ENCODE assay signal across 8 cellular contexts in the genomic region with DNA sequence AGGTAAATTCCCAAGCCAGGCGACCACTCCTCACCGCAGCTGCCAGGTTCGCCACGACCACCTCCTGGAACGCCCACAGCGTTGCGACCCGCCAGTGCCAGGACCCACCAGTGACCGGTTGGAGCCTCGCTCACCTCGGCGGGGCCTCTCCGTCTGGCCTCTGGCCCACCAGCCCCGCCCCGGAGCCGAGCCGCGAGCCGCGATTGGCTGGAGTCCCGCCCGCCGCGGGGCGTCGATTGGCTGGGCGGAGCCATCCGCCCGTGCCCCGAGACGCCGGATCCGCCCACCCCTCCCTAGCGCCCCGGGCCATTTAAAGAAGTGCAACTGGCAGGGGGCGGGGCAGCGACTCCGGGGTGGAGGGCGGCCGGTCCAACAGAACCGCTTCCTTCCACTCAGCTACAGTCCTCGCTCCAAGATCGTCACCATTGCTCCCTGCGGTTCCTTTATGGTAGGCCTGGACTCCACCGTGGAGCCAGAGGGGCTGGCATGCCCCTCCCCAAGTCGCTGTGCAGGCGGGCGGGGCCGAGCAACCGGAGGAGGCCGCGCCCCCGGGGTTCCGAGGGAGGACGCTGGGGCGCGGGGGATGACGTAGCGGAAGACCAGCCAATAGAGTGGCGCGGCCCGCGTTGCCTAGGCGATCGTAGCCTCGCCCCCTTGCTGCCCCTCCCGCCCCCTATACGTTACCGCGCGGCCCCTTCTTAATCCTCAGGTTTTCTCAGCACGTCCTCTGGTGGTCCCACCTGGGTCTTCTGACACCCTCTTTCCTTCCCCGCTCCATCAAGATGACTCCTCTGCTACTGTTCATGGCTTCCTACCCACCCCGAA. TPM values are rescaled to one million over a fixed set of nuclear protein-coding genes. Genes with fewer than 3 reads are reported as not detected.
A peak's percentile ranks its signal among the peaks of the same experiment; 100 is the strongest.
DNase-seq lines count a peak whose midpoint lies in the region; ATAC-seq and TF ChIP-seq lines count a peak whose summit lies in the region.

A gene with protein sequence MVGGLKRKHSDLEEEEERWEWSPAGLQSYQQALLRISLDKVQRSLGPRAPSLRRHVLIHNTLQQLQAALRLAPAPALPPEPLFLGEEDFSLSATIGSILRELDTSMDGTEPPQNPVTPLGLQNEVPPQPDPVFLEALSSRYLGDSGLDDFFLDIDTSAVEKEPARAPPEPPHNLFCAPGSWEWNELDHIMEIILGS (minus strand): TSS at position 155 of the 825 bp plus-strand sequence. CDS start 2,255 bp downstream, outside the sequence.

- H3K36me3 Mint-ChIP-seq in activated naive CD8-positive, alpha-beta T cell treated with anti-CD3 and anti-CD28 coated beads for 36 hours = peaks cover 2% of the 10 kb centered on the region

- DNase-seq in GM12865 (ENCODE audit: low read depth) = peak; percentile 97
- peak; percentile 93 for DNase-seq in NCI-H1105 treated with DMSO at 0.1 percent for 48 hours (lab: John Stamatoyannopoulos, UW)
- peak; percentile 85 for DNase-seq in SKM-1 treated with dmso at 0.1 percent for 144 hours (lab: John Stamatoyannopoulos, UW; ENCODE audit: unreplicated experiment)
- DNase-seq in activated naive CD8-positive, alpha-beta T cell treated with anti-CD3 and anti-CD28 coated beads for 36 hours = peak; percentile 99
- peak; percentile 94 to 99 (median 98) for DNase-seq in head of caudate nucleus
- DNase-seq in tibial artery = peak; percentile 98 to 99

- H3K4me3 Mint-ChIP-seq in activated naive CD8-positive, alpha-beta T cell treated with anti-CD3 and anti-CD28 coated beads for 36 hours = peak within 1 kb of the TSS; percentile 94

- no peaks in the 10 kb centered on the region for H3K9me3 ChIP-seq in parathyroid adenoma (ENCODE audit: control insufficient read depth, low read length)
- H3K9me3 ChIP-seq in tibial artery = no peaks in the 10 kb centered on the region

- H3K4me1 ChIP-seq in parathyroid adenoma (peaks cover 22% of the 10 kb centered on the region), tibial artery (peaks cover 0 to 33% (median 24%) of the 10 kb centered on the region in 4 donors)

- H3K4me2 ChIP-seq in parathyroid adenoma (ENCODE audit: low read length) = peak within 1 kb of the TSS; percentile 90

- peaks cover 22% of the 10 kb centered on the region for H3K4me1 Mint-ChIP-seq in activated naive CD8-positive, alpha-beta T cell treated with anti-CD3 and anti-CD28 coated beads for 36 hours

- ATAC-seq in HG02642 (IDR thresholded peaks at IDR 0.05; ENCODE audit: poor library complexity, unreplicated experiment) = peak; percentile 74

- no peaks in the 10 kb centered on the region for H3K27me3 Mint-ChIP-seq in activated naive CD8-positive, alpha-beta T cell treated with anti-CD3 and anti-CD28 coated beads for 36 hours

- H3K36me3 ChIP-seq in parathyroid adenoma (ENCODE audit: control insufficient read depth, insufficient read depth, low read length) = no peaks in the 10 kb centered on the region
- peaks cover 40 to 59% (median 43%) of the 10 kb centered on the region in 3 donors for H3K36me3 ChIP-seq in tibial artery

- H3K27ac ChIP-seq in parathyroid adenoma = peak within 1 kb of the TSS; percentile 98
- H3K27ac ChIP-seq in tibial artery = peak within 1 kb of the TSS; percentile 97 to 98

- peak; percentile 24 for TF ChIP-seq CTCF in GM12865 (IDR thresholded peaks at IDR 0.05; ENCODE audit: insufficient read depth, low read depth, low read length, missing control alignments)
- peak; percentile 16 for TF ChIP-seq CTCF in parathyroid adenoma (IDR thresholded peaks at IDR 0.05)
- TF ChIP-seq CTCF in tibial artery (IDR thresholded peaks at IDR 0.05) = peak in 1 of 2 experiments; percentile 12

- H3K4me3 ChIP-seq in GM12865 (ENCODE audit: low read depth, low read length) (peak within 1 kb of the TSS; percentile 85), parathyroid adenoma (ENCODE audit: low read depth, low read length) (peak within 1 kb of the TSS; percentile 98), tibial artery (peak within 1 kb of the TSS; percentile 94 to 95)

- peak within 1 kb of the TSS; percentile 90 for H3K9ac ChIP-seq in parathyroid adenoma

- H2AFZ ChIP-seq in parathyroid adenoma = peak within 1 kb of the TSS; percentile 82

- peak within 1 kb of the TSS; percentile 90 for H3K27ac Mint-ChIP-seq in activated naive CD8-positive, alpha-beta T cell treated with anti-CD3 and anti-CD28 coated beads for 36 hours

- H3K79me2 ChIP-seq in parathyroid adenoma = peaks cover 6% of the 10 kb centered on the region

- H3K27me3 ChIP-seq in parathyroid adenoma (ENCODE audit: control insufficient read depth, insufficient read depth, low read length) (no peaks in the 10 kb centered on the region), tibial artery (no peaks in the 10 kb centered on the region)

- no peaks in the 10 kb centered on the region for H3K9me3 Mint-ChIP-seq in activated naive CD8-positive, alpha-beta T cell treated with anti-CD3 and anti-CD28 coated beads for 36 hours

- intact Hi-C loops in head of caudate nucleus (cut with DNase I) (no loop called here), tibial artery (cut with DNase I; ENCODE audit: low total_unique reads) (loop anchor here (10.0 kb wide), 1 partner anchor 140 kb away; no protein-coding TSS in a partner anchor)

RNA-seq across cellular contexts. Expression of the gene that starts here (rescaled TPM):
- total RNA-seq in activated naive CD8-positive, alpha-beta T cell treated with anti-CD3 and anti-CD28 coated beads for 36 hours = 1 to 10 TPM; 4.4 to 5.3 TPM

Comparison
In these comparisons a context has a peak if more than half of its experiments do, and no peak if none do; other contexts are left out.
1. Peak in every context shown above with its lines: DNase-seq, ATAC-seq, H3K4me3 ChIP-seq and H3K27ac ChIP-seq.